Comparison of ENCODE assay signal across 2 cellular contexts in the genomic region with DNA sequence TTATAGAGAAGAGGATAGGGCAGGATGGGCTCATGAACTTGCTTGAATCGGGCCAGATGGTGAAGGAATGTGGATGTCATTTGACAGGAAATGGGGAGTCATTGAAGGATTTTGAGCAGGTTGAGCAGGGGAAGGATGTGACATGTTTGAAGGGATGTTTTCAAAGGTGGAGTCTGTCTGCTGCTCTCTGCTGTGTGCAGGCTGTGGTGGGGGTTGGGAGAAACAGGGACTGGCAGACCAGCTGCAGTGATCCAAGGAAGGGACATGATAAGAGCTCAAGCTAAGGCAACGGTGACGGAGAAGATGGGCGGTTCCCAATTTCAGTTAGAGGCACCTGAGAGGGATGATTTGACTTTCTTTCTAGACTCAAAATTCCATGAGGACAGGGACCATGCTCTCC.
TF ChIP-seq lines count a peak whose summit lies in the region.

No MANE protein-coding gene starts in this region.

TF ChIP-seq in K562, 482 proteins besides CTCF, POLR2A, EP300 and RAD21:
- TF ChIP-seq, protein P1, sequence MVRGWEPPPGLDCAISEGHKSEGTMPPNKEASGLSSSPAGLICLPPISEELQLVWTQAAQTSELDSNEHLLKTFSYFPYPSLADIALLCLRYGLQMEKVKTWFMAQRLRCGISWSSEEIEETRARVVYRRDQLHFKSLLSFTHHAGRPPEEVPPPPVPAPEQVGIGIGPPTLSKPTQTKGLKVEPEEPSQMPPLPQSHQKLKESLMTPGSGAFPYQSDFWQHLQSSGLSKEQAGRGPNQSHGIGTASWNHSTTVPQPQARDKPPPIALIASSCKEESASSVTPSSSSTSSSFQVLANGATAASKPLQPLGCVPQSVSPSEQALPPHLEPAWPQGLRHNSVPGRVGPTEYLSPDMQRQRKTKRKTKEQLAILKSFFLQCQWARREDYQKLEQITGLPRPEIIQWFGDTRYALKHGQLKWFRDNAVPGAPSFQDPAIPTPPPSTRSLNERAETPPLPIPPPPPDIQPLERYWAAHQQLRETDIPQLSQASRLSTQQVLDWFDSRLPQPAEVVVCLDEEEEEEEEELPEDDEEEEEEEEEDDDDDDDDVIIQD (CRISPR knock-in tag; IDR thresholded peaks at IDR 0.05): no peak

TF ChIP-seq in HEK293T, 16 proteins besides CTCF, POLR2A, EP300 and RAD21:
- no peak for TF ChIP-seq L3MBTL2 (conservative IDR thresholded peaks at IDR 0.05)
- no peak for TF ChIP-seq ZNF384 (IDR thresholded peaks at IDR 0.05)
- TF ChIP-seq TARDBP (IDR thresholded peaks at IDR 0.05): no peak
- TF ChIP-seq FOXM1 (IDR thresholded peaks at IDR 0.05; ENCODE audit: borderline replicate concordance): no peak
- TF ChIP-seq ARNT (IDR thresholded peaks at IDR 0.05): no peak
- no peak for TF ChIP-seq NFRKB (IDR thresholded peaks at IDR 0.05)
